16 cellular contexts compared by ENCODE assay signal in the genomic region with DNA sequence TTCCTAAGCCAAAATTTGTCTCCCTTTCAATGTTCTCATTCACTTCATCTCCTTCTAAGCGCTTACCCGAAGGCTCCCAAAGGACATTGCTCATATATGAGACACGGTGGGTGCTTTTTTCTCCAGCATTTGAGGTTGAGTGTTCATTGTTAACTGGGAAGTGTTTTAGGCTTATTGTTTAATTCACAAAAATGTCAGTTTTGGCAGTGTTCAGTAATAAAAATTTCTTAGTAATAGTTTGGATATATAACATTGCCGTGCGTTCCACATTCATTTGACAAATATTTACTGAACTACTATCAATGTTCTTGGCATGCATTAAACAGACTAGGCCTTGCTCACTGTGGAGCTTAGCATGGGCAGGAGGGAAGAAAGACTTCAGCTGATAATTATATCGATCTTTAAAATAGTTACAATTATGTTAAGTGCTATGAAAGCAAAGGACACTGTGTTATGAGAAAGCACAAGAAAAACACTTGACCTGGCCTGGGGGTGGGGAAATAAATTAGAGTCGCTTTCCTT.
"Had no signal": no experiment of that assay in that cellular context is flagged by ENCODE, and none has a peak within 500 bp of the region (broad histone marks: within the 10 kb centered on the region; RNA-seq: fewer than 3 reads in every experiment).

No MANE protein-coding gene starts in this region.

- H3K27ac ChIP-seq: sigmoid colon, suprapubic skin, upper lobe of left lung, WERI-Rb-1 had no signal

- DNase-seq: activated CD4-positive, alpha-beta T cell treated with anti-CD3 and anti-CD28 coated beads for 36 hours; activated CD8-positive, alpha-beta memory T cell treated with anti-CD3 and anti-CD28 coated beads, Interleukin-2, amount 50 U/mL, for 4 hours; activated CD8-positive, alpha-beta T cell treated with anti-CD3 and anti-CD28 coated beads for 36 hours; aorta; hypothalamus; kidney glomerular epithelial cell; nephron progenitor cell; sigmoid colon; stimulated activated CD4-positive, alpha-beta T cell treated with anti-CD3 and anti-CD28 coated beads, Interleukin-12 subunit alpha, Interleukin-12 subunit beta, amount 100 ng/mL, for 4 hours; stimulated activated CD4-positive, alpha-beta T cell treated with anti-CD3 and anti-CD28 coated beads, Interleukin-4, amount 100 ng/mL, for 1 hour; stimulated activated CD8-positive, alpha-beta memory T cell treated with anti-CD3 and anti-CD28 coated beads, Interleukin-4, amount 100 ng/mL, for 48 hours; stimulated activated naive CD8-positive, alpha-beta T cell treated with anti-CD3 and anti-CD28 coated beads, Interleukin-15, Interleukin-2, amounts not matched to agents 100 U/mL and 50 U/mL, for 24 hours; upper lobe of left lung; WERI-Rb-1 had no signal

- ATAC-seq: activated CD4-positive, alpha-beta T cell treated with anti-CD3 and anti-CD28 coated beads for 36 hours; activated CD8-positive, alpha-beta T cell treated with anti-CD3 and anti-CD28 coated beads for 36 hours; esophagus mucosa; stimulated activated naive CD8-positive, alpha-beta T cell treated with anti-CD3 and anti-CD28 coated beads, Interleukin-15, Interleukin-2, amounts not matched to agents 100 U/mL and 50 U/mL, for 24 hours had no signal
